In the genomic region with DNA sequence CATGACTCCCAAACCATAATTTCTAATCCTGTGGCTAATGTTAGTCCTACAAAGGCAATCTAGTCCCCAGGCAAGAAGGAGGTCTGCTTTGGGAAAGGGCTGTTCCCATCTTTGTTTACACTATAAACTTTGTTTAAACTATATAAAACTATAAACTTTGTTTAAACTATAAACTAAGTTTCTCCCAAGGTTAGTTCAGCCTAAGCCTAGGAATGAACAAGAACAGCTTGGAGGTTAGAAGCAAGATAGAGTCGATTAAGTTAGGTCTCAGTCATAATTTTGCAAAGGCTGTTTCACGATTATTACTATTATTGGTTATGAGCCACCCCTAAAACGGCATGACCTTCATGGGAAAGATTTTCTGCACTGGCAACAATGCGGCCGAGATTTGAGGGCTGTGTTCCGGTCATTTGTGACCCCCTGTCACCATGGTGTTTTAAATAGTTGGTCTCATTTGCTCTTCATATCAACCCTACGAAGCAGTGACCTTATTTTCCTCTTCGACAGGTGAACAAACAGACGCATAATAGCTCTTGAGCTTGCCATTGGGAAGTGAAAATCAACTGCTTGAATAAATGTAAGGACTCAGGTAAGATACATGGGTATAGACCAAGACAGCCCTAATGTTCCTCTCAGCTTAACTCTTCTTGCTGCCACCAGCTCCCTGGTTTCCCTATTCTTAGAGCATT, we compare ENCODE assay signal across 15 cellular contexts.
DNase-seq lines count a peak whose midpoint lies in the region; ATAC-seq and FAIRE-seq lines count a peak whose summit lies in the region.
"Had no signal": no experiment of that assay in that cellular context is flagged by ENCODE, and none has a peak within 500 bp of the region (broad histone marks: within the 10 kb centered on the region; RNA-seq: fewer than 3 reads in every experiment).

No MANE protein-coding gene starts in this region.

- no peak overlapping the region for H3K27ac ChIP-seq in rectal smooth muscle tissue (ENCODE audit: low read depth, low read length)

- intact Hi-C loops in posterior vena cava (cut with DNase I) = no loop called here

- peak overlapping the region; percentile 41 for H3K4me3 ChIP-seq in rectal smooth muscle tissue (ENCODE audit: low read length)

- peak; percentile 99 for FAIRE-seq in endometrium (lab: Jason Lieb, UNC)

- no peaks in the 10 kb centered on the region for H3K36me3 ChIP-seq in rectal smooth muscle tissue (ENCODE audit: control insufficient read depth, insufficient read depth, low read length)

- H3K9ac ChIP-seq in rectal smooth muscle tissue (ENCODE audit: low read length) = no peak overlapping the region

- H3K4me1 ChIP-seq in rectal smooth muscle tissue (ENCODE audit: control insufficient read depth, insufficient read depth, low read length) = no peaks in the 10 kb centered on the region
- H3K4me1 ChIP-seq: Caco-2 had no signal

- DNase-seq in NCI-H2029 (lab: John Stamatoyannopoulos, UW) = peak; percentile 7
- peak; percentile 78 for DNase-seq in NCI-H748 treated with DMSO at 0.1 percent for 48 hours (lab: John Stamatoyannopoulos, UW)
- no peak for DNase-seq in posterior vena cava (ENCODE audit: low spot score)
- DNase-seq: Caco-2; CD4-positive, CD25-positive, alpha-beta regulatory T cell; DMS79 treated with DMSO at 0.1 percent for 48 hours; NCI-H1436 treated with DMSO at 0.1 percent for 48 hours; NCI-H2081 treated with DMSO at 0.1 percent for 48 hours; NCI-H526; T-helper 1 cell had no signal

- ATAC-seq in GM21367 (IDR thresholded peaks at IDR 0.05; ENCODE audit: unreplicated experiment) (no peak), GM18861 (IDR thresholded peaks at IDR 0.05; ENCODE audit: unreplicated experiment) (no peak)
- ATAC-seq: SK-N-SH treated with all-trans-retinoic acid at 6 μM for 48 hours had no signal

- H3K27me3 ChIP-seq in rectal smooth muscle tissue (ENCODE audit: control insufficient read depth, insufficient read depth, low read length) = no peaks in the 10 kb centered on the region
